ENCODE assay signal across 8 cellular contexts in the genomic region with DNA sequence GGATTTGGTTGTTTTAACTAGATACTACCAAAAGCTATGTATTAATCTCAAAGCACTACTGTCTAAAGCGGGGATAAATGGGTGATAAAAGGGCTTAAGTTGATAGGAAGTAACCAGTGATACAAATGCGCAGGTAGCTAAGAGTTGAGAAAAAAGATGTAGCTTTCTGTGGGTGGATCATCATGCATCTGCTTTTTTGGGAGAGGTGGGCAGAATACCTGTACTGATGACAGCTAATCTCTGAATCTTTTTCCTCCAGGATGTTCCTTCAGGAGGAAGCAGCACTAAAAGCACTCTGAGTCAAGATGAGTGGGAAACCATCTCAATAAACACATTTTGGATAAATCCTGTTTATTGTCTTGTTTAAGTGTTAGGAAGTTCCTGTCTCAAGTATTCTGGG. TPM values are rescaled to one million over a fixed set of nuclear protein-coding genes. Genes with fewer than 3 reads are reported as not detected.
DNase-seq lines count a peak whose midpoint lies in the region; ATAC-seq and TF ChIP-seq lines count a peak whose summit lies in the region.
"Had no signal": no experiment of that assay in that cellular context is flagged by ENCODE, and none has a peak within 500 bp of the region (broad histone marks: within the 10 kb centered on the region; RNA-seq: fewer than 3 reads in every experiment).

No MANE protein-coding gene starts in this region.

- ATAC-seq in activated CD8-positive, alpha-beta T cell treated with anti-CD3 and anti-CD28 coated beads, Interleukin-2, amount 10 ng/mL, durations not matched to agents 7 days and 5 days = no peak
- no peak for ATAC-seq in stimulated activated memory B cell treated with anti-CD40 and anti-IgM and Interleukin-4, amounts not matched to agents 10 μg/mL and 1 μg/mL and 100 μg/mL, for 72 hours

- peaks cover 7% of the 10 kb centered on the region for H3K9me3 Mint-ChIP-seq in HFFc6
- H3K9me3 Mint-ChIP-seq in activated CD8-positive, alpha-beta T cell treated with anti-CD3 and anti-CD28 coated beads, Interleukin-2, amount 10 ng/mL, durations not matched to agents 7 days and 5 days (ENCODE audit: insufficient read depth) = no peaks in the 10 kb centered on the region
- no peaks in the 10 kb centered on the region for H3K9me3 Mint-ChIP-seq in stimulated activated memory B cell treated with anti-CD40 and anti-IgM and Interleukin-4, amounts not matched to agents 10 μg/mL and 1 μg/mL and 100 μg/mL, for 72 hours

- H3K27ac Mint-ChIP-seq in HFFc6 = peak overlapping the region; percentile 99
- peak overlapping the region; percentile 98 for H3K27ac Mint-ChIP-seq in activated CD8-positive, alpha-beta T cell treated with anti-CD3 and anti-CD28 coated beads, Interleukin-2, amount 10 ng/mL, durations not matched to agents 7 days and 5 days
- H3K27ac Mint-ChIP-seq in stimulated activated memory B cell treated with anti-CD40 and anti-IgM and Interleukin-4, amounts not matched to agents 10 μg/mL and 1 μg/mL and 100 μg/mL, for 72 hours = peak overlapping the region; percentile 100

- DNase-seq in HFFc6 (no peak), GM03348 (ENCODE audit: low spot score) (no peak), NCI-H446 treated with DMSO at 0.1 percent for 48 hours (lab: John Stamatoyannopoulos, UW) (no peak), NCI-H524 treated with DMSO at 0.1 percent for 48 hours (lab: John Stamatoyannopoulos, UW) (no peak)
- no peak for DNase-seq in activated CD8-positive, alpha-beta T cell treated with anti-CD3 and anti-CD28 coated beads, Interleukin-2, amount 10 ng/mL, durations not matched to agents 7 days and 5 days
- DNase-seq: stimulated activated naive CD4-positive, alpha-beta T cell treated with Interleukin-2 at 50 U/mL for 16 hours had no signal

- peaks cover 34% of the 10 kb centered on the region for H3K4me1 Mint-ChIP-seq in HFFc6 (ENCODE audit: low read depth)
- H3K4me1 Mint-ChIP-seq in activated CD8-positive, alpha-beta T cell treated with anti-CD3 and anti-CD28 coated beads, Interleukin-2, amount 10 ng/mL, durations not matched to agents 7 days and 5 days (ENCODE audit: low read depth) = peaks cover 39% of the 10 kb centered on the region
- peaks cover 43% of the 10 kb centered on the region for H3K4me1 Mint-ChIP-seq in stimulated activated memory B cell treated with anti-CD40 and anti-IgM and Interleukin-4, amounts not matched to agents 10 μg/mL and 1 μg/mL and 100 μg/mL, for 72 hours

- peak overlapping the region; percentile 82 for H3K4me3 ChIP-seq in iPS-11a (ENCODE audit: low read depth, low read length)

- CTCF ChIA-PET in activated CD8-positive, alpha-beta T cell treated with anti-CD3 and anti-CD28 coated beads, Interleukin-2, amount 10 ng/mL, durations not matched to agents 7 days and 5 days (lab: Charles Lee) = interaction anchor here (1.3 to 2.7 kb wide), 2 partner anchors 11 to 194 kb away, joined by 5 to 10 read pairs; no protein-coding TSS in a partner anchor

- POLR2A ChIA-PET in activated CD8-positive, alpha-beta T cell treated with anti-CD3 and anti-CD28 coated beads, Interleukin-2, amount 10 ng/mL, durations not matched to agents 7 days and 5 days (lab: Charles Lee) = interaction anchor here (1.4 to 2.8 kb wide), 8 partner anchors 8 to 264 kb away, joined by 4 to 49 read pairs (median 14); partner anchors contain the start of genes CRTC2, DENND4B, INTS3 and JTB

- peaks cover 17% of the 10 kb centered on the region for H3K27me3 Mint-ChIP-seq in HFFc6 (ENCODE audit: insufficient read depth)
- no peaks in the 10 kb centered on the region for H3K27me3 Mint-ChIP-seq in activated CD8-positive, alpha-beta T cell treated with anti-CD3 and anti-CD28 coated beads, Interleukin-2, amount 10 ng/mL, durations not matched to agents 7 days and 5 days (ENCODE audit: low read depth)
- no peaks in the 10 kb centered on the region for H3K27me3 Mint-ChIP-seq in stimulated activated memory B cell treated with anti-CD40 and anti-IgM and Interleukin-4, amounts not matched to agents 10 μg/mL and 1 μg/mL and 100 μg/mL, for 72 hours

- no peak for TF ChIP-seq CTCF in HFFc6 (IDR thresholded peaks at IDR 0.05)

- peaks cover 41% of the 10 kb centered on the region for H3K36me3 Mint-ChIP-seq in HFFc6 (ENCODE audit: low read depth)
- peaks cover 44% of the 10 kb centered on the region for H3K36me3 Mint-ChIP-seq in activated CD8-positive, alpha-beta T cell treated with anti-CD3 and anti-CD28 coated beads, Interleukin-2, amount 10 ng/mL, durations not matched to agents 7 days and 5 days (ENCODE audit: low read depth)
- H3K36me3 Mint-ChIP-seq in stimulated activated memory B cell treated with anti-CD40 and anti-IgM and Interleukin-4, amounts not matched to agents 10 μg/mL and 1 μg/mL and 100 μg/mL, for 72 hours = peaks cover 46% of the 10 kb centered on the region

- H3K4me3 Mint-ChIP-seq in HFFc6 = peak overlapping the region; percentile 99
- peak overlapping the region; percentile 93 for H3K4me3 Mint-ChIP-seq in activated CD8-positive, alpha-beta T cell treated with anti-CD3 and anti-CD28 coated beads, Interleukin-2, amount 10 ng/mL, durations not matched to agents 7 days and 5 days
- peak overlapping the region; percentile 98 for H3K4me3 Mint-ChIP-seq in stimulated activated memory B cell treated with anti-CD40 and anti-IgM and Interleukin-4, amounts not matched to agents 10 μg/mL and 1 μg/mL and 100 μg/mL, for 72 hours

RNA-seq across cellular contexts. Expression of gene RPS27, which starts 1.2 kb away (rescaled TPM):
- total RNA-seq in HFFc6 (2021; fragmentation: NEBNext Ultra II Directional; extraction: Animal tissue kit (Norgen Biotek cat#: 25700)) = 1,000 to 10,000 TPM in 4 of 6 experiments, 100 to 1,000 TPM in 2; 954 to 1,562 (median 1,206) TPM
- 1,000 to 10,000 TPM; 1,866 to 2,104 TPM for total RNA-seq in activated CD8-positive, alpha-beta T cell treated with anti-CD3 and anti-CD28 coated beads, Interleukin-2, amount 10 ng/mL, durations not matched to agents 7 days and 5 days

RNA-seq across cellular contexts. Expression of gene RAB13, which starts 5.7 kb away (rescaled TPM):
- 100 to 1,000 TPM; 119 to 138 (median 128) TPM for total RNA-seq in HFFc6 (2021; fragmentation: NEBNext Ultra II Directional; extraction: Animal tissue kit (Norgen Biotek cat#: 25700))
- total RNA-seq in activated CD8-positive, alpha-beta T cell treated with anti-CD3 and anti-CD28 coated beads, Interleukin-2, amount 10 ng/mL, durations not matched to agents 7 days and 5 days = 1 to 10 TPM; 5.2 to 6.5 TPM

RNA-seq across cellular contexts. Expression of gene JTB, which starts 14.3 kb away (rescaled TPM):
- 100 to 1,000 TPM in 5 of 6 experiments, 10 to 100 TPM in 1; 99.3 to 128 (median 109) TPM for total RNA-seq in HFFc6 (2021; fragmentation: NEBNext Ultra II Directional; extraction: Animal tissue kit (Norgen Biotek cat#: 25700))
- total RNA-seq in activated CD8-positive, alpha-beta T cell treated with anti-CD3 and anti-CD28 coated beads, Interleukin-2, amount 10 ng/mL, durations not matched to agents 7 days and 5 days = 100 to 1,000 TPM; 133 to 140 TPM

RNA-seq across cellular contexts. Expression of gene CREB3L4, which starts 24.1 kb away (rescaled TPM):
- total RNA-seq in HFFc6 (2021; fragmentation: NEBNext Ultra II Directional; extraction: Animal tissue kit (Norgen Biotek cat#: 25700)) = 1 to 10 TPM; 3.6 to 4.6 (median 4.1) TPM
- 1 to 10 TPM; 5.7 to 9.0 TPM for total RNA-seq in activated CD8-positive, alpha-beta T cell treated with anti-CD3 and anti-CD28 coated beads, Interleukin-2, amount 10 ng/mL, durations not matched to agents 7 days and 5 days

RNA-seq across cellular contexts. Expression of gene SLC39A1, which starts 28.5 kb away (rescaled TPM):
- 10 to 100 TPM; 88.8 to 95.7 (median 93.0) TPM for total RNA-seq in HFFc6 (2021; fragmentation: NEBNext Ultra II Directional; extraction: Animal tissue kit (Norgen Biotek cat#: 25700))
- total RNA-seq in activated CD8-positive, alpha-beta T cell treated with anti-CD3 and anti-CD28 coated beads, Interleukin-2, amount 10 ng/mL, durations not matched to agents 7 days and 5 days = 10 to 100 TPM; 35.7 to 36.5 TPM

Comparison
In these comparisons a context has a peak if more than half of its experiments do, and no peak if none do; other contexts are left out.
1. RNA of gene RAB13, which starts 5.7 kb away (total RNA-seq): 119 to 138 TPM in HFFc6; 5.2 to 6.5 TPM in activated CD8-positive, alpha-beta T cell treated with anti-CD3 and anti-CD28 coated beads, Interleukin-2, amount 10 ng/mL, durations not matched to agents 7 days and 5 days; every median in the first group is over 10 times any median in the second.
2. Peak in every context shown above with its lines, with median percentiles within 50 percentile points of each other: H3K27ac Mint-ChIP-seq and H3K4me3 Mint-ChIP-seq.